Comparison of ENCODE assay signal across 8 cellular contexts in genomic region chr15:75712668-75713337, GRCh38. TPM values are rescaled to one million over a fixed set of nuclear protein-coding genes. Genes with fewer than 3 reads are reported as not detected.
A peak's percentile ranks its signal among the peaks of the same experiment; 100 is the strongest.
DNase-seq lines count a peak whose midpoint lies in the region; ATAC-seq, FAIRE-seq and TF ChIP-seq lines count a peak whose summit lies in the region.

A gene with protein sequence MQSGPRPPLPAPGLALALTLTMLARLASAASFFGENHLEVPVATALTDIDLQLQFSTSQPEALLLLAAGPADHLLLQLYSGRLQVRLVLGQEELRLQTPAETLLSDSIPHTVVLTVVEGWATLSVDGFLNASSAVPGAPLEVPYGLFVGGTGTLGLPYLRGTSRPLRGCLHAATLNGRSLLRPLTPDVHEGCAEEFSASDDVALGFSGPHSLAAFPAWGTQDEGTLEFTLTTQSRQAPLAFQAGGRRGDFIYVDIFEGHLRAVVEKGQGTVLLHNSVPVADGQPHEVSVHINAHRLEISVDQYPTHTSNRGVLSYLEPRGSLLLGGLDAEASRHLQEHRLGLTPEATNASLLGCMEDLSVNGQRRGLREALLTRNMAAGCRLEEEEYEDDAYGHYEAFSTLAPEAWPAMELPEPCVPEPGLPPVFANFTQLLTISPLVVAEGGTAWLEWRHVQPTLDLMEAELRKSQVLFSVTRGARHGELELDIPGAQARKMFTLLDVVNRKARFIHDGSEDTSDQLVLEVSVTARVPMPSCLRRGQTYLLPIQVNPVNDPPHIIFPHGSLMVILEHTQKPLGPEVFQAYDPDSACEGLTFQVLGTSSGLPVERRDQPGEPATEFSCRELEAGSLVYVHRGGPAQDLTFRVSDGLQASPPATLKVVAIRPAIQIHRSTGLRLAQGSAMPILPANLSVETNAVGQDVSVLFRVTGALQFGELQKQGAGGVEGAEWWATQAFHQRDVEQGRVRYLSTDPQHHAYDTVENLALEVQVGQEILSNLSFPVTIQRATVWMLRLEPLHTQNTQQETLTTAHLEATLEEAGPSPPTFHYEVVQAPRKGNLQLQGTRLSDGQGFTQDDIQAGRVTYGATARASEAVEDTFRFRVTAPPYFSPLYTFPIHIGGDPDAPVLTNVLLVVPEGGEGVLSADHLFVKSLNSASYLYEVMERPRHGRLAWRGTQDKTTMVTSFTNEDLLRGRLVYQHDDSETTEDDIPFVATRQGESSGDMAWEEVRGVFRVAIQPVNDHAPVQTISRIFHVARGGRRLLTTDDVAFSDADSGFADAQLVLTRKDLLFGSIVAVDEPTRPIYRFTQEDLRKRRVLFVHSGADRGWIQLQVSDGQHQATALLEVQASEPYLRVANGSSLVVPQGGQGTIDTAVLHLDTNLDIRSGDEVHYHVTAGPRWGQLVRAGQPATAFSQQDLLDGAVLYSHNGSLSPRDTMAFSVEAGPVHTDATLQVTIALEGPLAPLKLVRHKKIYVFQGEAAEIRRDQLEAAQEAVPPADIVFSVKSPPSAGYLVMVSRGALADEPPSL (N-terminal part only) (minus strand): TSS chr15:75712848. CDS start chr15:75712755, 93 bp downstream.

- no peak within 1 kb of the TSS for H3K4me2 ChIP-seq in GM12878 (ENCODE audit: control insufficient read depth, insufficient read depth)

- FAIRE-seq in GM12878 (lab: Jason Lieb, UNC), result no peak

- no peak within 1 kb of the TSS for H2AFZ ChIP-seq in GM12878 (ENCODE audit: control insufficient read depth, low read depth, low read length)

- SMC1A ChIA-PET in GM12878 (lab: Charles Lee; ENCODE audit: uncharacterized antibody, unreplicated experiment), result interaction anchor here (1.4 kb wide), 1 partner anchor 11 kb away, joined by 5 read pairs; a partner anchor contains a TSS

- RAD21 ChIA-PET in GM12878 (lab: Charles Lee; ENCODE audit: unreplicated experiment), result no interaction called here

- no peaks in the 10 kb centered on the region for H4K20me1 ChIP-seq in GM12878 (ENCODE audit: control insufficient read depth, insufficient read depth)

- BruUV-seq in GM12878 (replicated peaks; lab: Mats Ljungman, UMichigan), result no TSS peak

- TF ChIP-seq POLR2A in GM12878 (IDR thresholded peaks at IDR 0.05; ENCODE audit: low read depth, low read length), result no peak

- no peak for TF ChIP-seq CTCF in HEK293 (tag by site-specific recombination; IDR thresholded peaks at IDR 0.05)
- TF ChIP-seq CTCF in GM12878 (IDR thresholded peaks at IDR 0.05 in 2 of 3, conservative IDR thresholded peaks at IDR 0.05 in 1 of 3; ENCODE audit: control insufficient read depth in 2 of 3, extremely low read depth in 1 of 3, insufficient read depth in 1 of 3, low read depth in 3 of 3, low read length in 3 of 3), result no peak

- POLR2A ChIA-PET in HEK293 (lab: Yijun Ruan, JAX), result interaction anchor here (0.6 to 1.4 kb wide), 4 partner anchors 11 to 261 kb away, joined by 3 to 7 read pairs (median 5); partner anchors contain the start of gene SIN3A
- POLR2A ChIA-PET in GM12878 (lab: Charles Lee), result interaction anchor here (0.6 kb wide), 1 partner anchor 660 kb away, joined by 5 read pairs; no protein-coding TSS in a partner anchor

- CTCF ChIA-PET in HEK293 (lab: Yijun Ruan, JAX) (interaction anchor here (0.6 to 2.2 kb wide), 4 partner anchors 11 to 90 kb away, joined by 3 to 9 read pairs (median 4); a partner anchor contains a TSS), GM12878 (lab: Yijun Ruan, JAX) (no interaction called here)

- no peaks in the 10 kb centered on the region for H3K9me3 ChIP-seq in HEK293 (ENCODE audit: control insufficient read depth, insufficient read depth, low read depth, low read length)
- H3K9me3 ChIP-seq in GM12878 (replicated peaks; ENCODE audit: control insufficient read depth, insufficient read depth, low read length), result no peaks in the 10 kb centered on the region
- H3K9me3 ChIP-seq in iPS-20b (ENCODE audit: insufficient read depth, low read depth, low read length), result no peaks in the 10 kb centered on the region
- no peaks in the 10 kb centered on the region for H3K9me3 ChIP-seq in stomach smooth muscle (ENCODE audit: control insufficient read depth in 2 of 2, low read length in 2 of 2)

- TF ChIP-seq RAD21 in GM12878 (IDR thresholded peaks at IDR 0.05; ENCODE audit: insufficient read depth, low read depth, low read length), result no peak

- intact Hi-C loops in GM12878 (cut with micrococcal nuclease; ENCODE audit: unreplicated experiment), result no loop called here

- no peaks in the 10 kb centered on the region for H3K36me3 ChIP-seq in HEK293 (ENCODE audit: control insufficient read depth in 2 of 2, insufficient read depth in 1 of 2, low read length in 2 of 2)
- no peaks in the 10 kb centered on the region for H3K36me3 ChIP-seq in GM12878 (ENCODE audit: control insufficient read depth in 2 of 2, insufficient read depth in 2 of 2, low read length in 1 of 2)
- H3K36me3 ChIP-seq in iPS-20b (ENCODE audit: insufficient read depth, low read depth, low read length), result no peaks in the 10 kb centered on the region
- peaks cover 0 to 3% of the 10 kb centered on the region in 2 donors for H3K36me3 ChIP-seq in stomach smooth muscle (ENCODE audit: control insufficient read depth in 2 of 2, insufficient read depth in 2 of 2, low read length in 2 of 2)

- no peaks in the 10 kb centered on the region for H3K79me2 ChIP-seq in GM12878 (ENCODE audit: control insufficient read depth, insufficient read depth, low read length)

- no peak for TF ChIP-seq EP300 in GM12878 (IDR thresholded peaks at IDR 0.05; ENCODE audit: borderline replicate concordance in 1 of 2, control insufficient read depth in 1 of 2, low read depth in 2 of 2, low read length in 2 of 2)

- H3K27ac ChIP-seq in HEK293 (ENCODE audit: extremely low read depth, low read depth, low read length) (peak within 1 kb of the TSS; percentile 40; the same call in 1 of the 2 replicates), GM12878 (ENCODE audit: control insufficient read depth, insufficient read depth) (no peak within 1 kb of the TSS), iPS-20b (ENCODE audit: low read length) (no peak within 1 kb of the TSS), stomach smooth muscle (ENCODE audit: low read length) (peak within 1 kb of the TSS; percentile 98)

- H3K9ac ChIP-seq in GM12878 (ENCODE audit: control insufficient read depth, insufficient read depth, low read length), result no peak within 1 kb of the TSS
- peak within 1 kb of the TSS; percentile 55; the same call in 1 of the 2 replicates for H3K9ac ChIP-seq in iPS-20b (ENCODE audit: low read depth, low read length)
- H3K9ac ChIP-seq in stomach smooth muscle (ENCODE audit: low read length in 2 of 2), result peak within 1 kb of the TSS; percentile 92 to 96

- WGBS in GM12878 (ENCODE audit: insufficient coverage, insufficient replicate concordance, low lambda C conversion rate, missing lambda C conversion rate), result 12% methylated on average over 32 of the region's 36 CpGs

- H3K4me1 ChIP-seq in HEK293 (ENCODE audit: control insufficient read depth, insufficient read depth, low read length) (peaks cover 6% of the 10 kb centered on the region; the same call in 1 of the 2 replicates), GM12878 (ENCODE audit: control insufficient read depth, insufficient read depth, low read length) (no peaks in the 10 kb centered on the region), iPS-20b (ENCODE audit: insufficient read depth, low read length) (peaks cover 9% of the 10 kb centered on the region; the same call in 1 of the 2 replicates), stomach smooth muscle (ENCODE audit: control insufficient read depth, insufficient read depth, low read length) (peaks cover 45% of the 10 kb centered on the region)

- DNase-seq in GM12878 (ENCODE audit: low read depth, low spot score), result no peak
- DNase-seq in T-helper 9 cell, result no peak

- H3K27me3 ChIP-seq in GM12878 (replicated peaks in 1 of 2; ENCODE audit: control insufficient read depth in 2 of 2, insufficient read depth in 2 of 2, low read length in 1 of 2) (peaks cover 0 to 4% of the 10 kb centered on the region in 2 experiments; a peak in 2 of 4 replicates), iPS-20b (ENCODE audit: insufficient read depth, low read length) (peaks cover 21% of the 10 kb centered on the region), stomach smooth muscle (ENCODE audit: control insufficient read depth in 1 of 2, insufficient read depth in 2 of 2, low read length in 2 of 2) (no peaks in the 10 kb centered on the region)

- peak; percentile 27 for ATAC-seq in GM12878
- ATAC-seq in HG02642 (IDR thresholded peaks at IDR 0.05; ENCODE audit: poor library complexity, unreplicated experiment), result no peak
- ATAC-seq in HG03565 (IDR thresholded peaks at IDR 0.05; ENCODE audit: unreplicated experiment), result no peak
- no peak for ATAC-seq in HG03196 (IDR thresholded peaks at IDR 0.05; ENCODE audit: unreplicated experiment)

- in situ Hi-C loops in GM12878 (cut with MboI), result no loop called here

- no peak within 1 kb of the TSS; the same call in 1 of the 2 replicates for H3K4me3 ChIP-seq in HEK293 (ENCODE audit: low read depth, low read length)
- H3K4me3 ChIP-seq in GM12878, result no peak within 1 kb of the TSS
- H3K4me3 ChIP-seq in iPS-20b (ENCODE audit: low read length), result peak within 1 kb of the TSS; percentile 62; the same call in 1 of the 2 replicates
- peak within 1 kb of the TSS; percentile 72 to 85 for H3K4me3 ChIP-seq in stomach smooth muscle (ENCODE audit: low read length in 2 of 2)

TF ChIP-seq in HEK293, 187 proteins besides CTCF, POLR2A, EP300 and RAD21 (continues in another document):
- peak; percentile 31; the same call in 1 of the 2 replicates for TF ChIP-seq SP2 (tag by site-specific recombination; IDR thresholded peaks at IDR 0.05)
- 0 out of 2 replicates have a peak, but pooled peaks have one; percentile 8 for TF ChIP-seq ZNF121 (tag by site-specific recombination; IDR thresholded peaks at IDR 0.05)

TF ChIP-seq in GM12878, 131 proteins besides CTCF, POLR2A, EP300 and RAD21 (continues in another document):
- TF ChIP-seq IKZF2 (IDR thresholded peaks at IDR 0.05) (no peak), TCF12 (IDR thresholded peaks at IDR 0.05; ENCODE audit: low read depth, low read length) (no peak)

RNA-seq across cellular contexts. Expression of the gene that starts here (rescaled TPM):
- 2.2 and 2.5 TPM in 2 replicates for total RNA-seq in GM12878 (2013; cell fraction: nucleolus; rRNA removed)
- total RNA-seq in GM12878 (2014; rRNA removed) (1.9 and 2.2 TPM in 2 replicates), GM12878 (2014; rRNA removed; fragmentation: Illumina TruSeq; extraction: Trizol) (0.74 and 0.81 TPM in 2 replicates), GM12878 (2021) (2.0 and 2.2 TPM in 2 replicates)
- 0.13 TPM for polyA plus RNA-seq in GM12878 (2011; ENCODE audit: low read depth)
- polyA plus RNA-seq in GM12878 (2011; rRNA removed) (0.06 and 0.15 TPM in 2 replicates), GM12878 (2014; fragmentation: Illumina TruSeq; extraction: Trizol) (0.10 and 0.25 TPM in 2 replicates), GM12878 (2014; fragmentation: Nextera tagmentation; extraction: Ambion mirVana) (under 1 TPM; 0.02 to 0.03 TPM), GM12878 (2014; rRNA removed) (0.96 and 1.3 TPM in 2 replicates), GM12878 (2016; fragmentation: Nextera tagmentation; extraction: Ambion mirVana) (under 1 TPM; 0.72 to 0.95 TPM)
- 0.18 and 0.27 TPM in 2 replicates for polyA plus RNA-seq in GM12878 (2011; cell fraction: cytosol; rRNA removed)
- polyA plus RNA-seq in GM12878 (2011; cell fraction: nucleus; rRNA removed), result 1.2 and 1.3 TPM in 2 replicates
- 0.46 and 0.49 TPM in 2 replicates for polyA plus RNA-seq in GM12878 (2012)
- 0.37 and 0.82 TPM in 2 replicates for polyA minus RNA-seq in GM12878 (2011; rRNA and poly(A)+ RNA removed)
- polyA minus RNA-seq in GM12878 (2011; cell fraction: cytosol; rRNA and poly(A)+ RNA removed), result 0.67 and 0.73 TPM in 2 replicates
- polyA minus RNA-seq in GM12878 (2011; cell fraction: nucleus; rRNA and poly(A)+ RNA removed), result 0.73 and 1.2 TPM in 2 replicates

Comparison
In these comparisons a context has a peak if more than half of its experiments do, and no peak if none do; other contexts are left out.
1. H3K27ac ChIP-seq: peak in HEK293 (single experiment) and stomach smooth muscle (single experiment); none in GM12878 (single experiment) and iPS-20b (single experiment).
2. H3K4me3 ChIP-seq: peak in iPS-20b (single experiment) and stomach smooth muscle (2 of 2); none in HEK293 (single experiment) and GM12878 (single experiment).
3. Of the 9 proteins assayed by ChIP-seq in both HEK293 and GM12878: peak only in HEK293: BCL11A; only in GM12878: none; in both: none; in neither: 8.